In genomic region chr17:59848778-59849177, GRCh38 we compare ENCODE assay signal across 8 cellular contexts. TPM values are rescaled to one million over a fixed set of nuclear protein-coding genes. Genes with fewer than 3 reads are reported as not detected.
A peak's percentile ranks its signal among the peaks of the same experiment; 100 is the strongest.
DNase-seq lines count a peak whose midpoint lies in the region; ATAC-seq, FAIRE-seq and TF ChIP-seq lines count a peak whose summit lies in the region.

No MANE protein-coding gene starts in this region.

- no peaks in the 10 kb centered on the region for H3K9me3 ChIP-seq in stomach

- H3K27me3 Mint-ChIP-seq in T-helper 2 cell treated with Interferon-gamma antibody and Interleukin-4, amounts not matched to agents 5 μg/mL and 100 μg/mL, for 36 hours (ENCODE audit: low read depth) = no peaks in the 10 kb centered on the region

- H3K36me3 Mint-ChIP-seq in T-helper 2 cell treated with Interferon-gamma antibody and Interleukin-4, amounts not matched to agents 5 μg/mL and 100 μg/mL, for 36 hours (ENCODE audit: low read depth) = peaks cover 2% of the 10 kb centered on the region

- TF ChIP-seq CTCF in stomach (IDR thresholded peaks at IDR 0.05) = no peak

- peak overlapping the region; percentile 68 for H3K4me3 Mint-ChIP-seq in T-helper 2 cell treated with Interferon-gamma antibody and Interleukin-4, amounts not matched to agents 5 μg/mL and 100 μg/mL, for 36 hours

- peaks cover 57 to 98% (median 89%) of the 10 kb centered on the region in 4 donors for H3K4me1 ChIP-seq in stomach

- H3K27ac ChIP-seq in stomach = peak overlapping the region; percentile 92 to 100 (median 96)

- intact Hi-C loops in cardiac septum (cut with DNase I) = no loop called here
- intact Hi-C loops in stomach (cut with DNase I; ENCODE audit: low total_unique reads) = no loop called here

- no peak for FAIRE-seq in RCC 7860 (lab: Jason Lieb, UNC)

- no peak for ATAC-seq in HG03135 (IDR thresholded peaks at IDR 0.05; ENCODE audit: unreplicated experiment)

- no peaks in the 10 kb centered on the region for H3K27me3 ChIP-seq in stomach

- H3K36me3 ChIP-seq in stomach = no peaks in the 10 kb centered on the region

- peak; percentile 22 for DNase-seq in Ammon's horn (ENCODE audit: low spot score)
- DNase-seq in H4 (ENCODE audit: low spot score) = peak; percentile 65
- peak; percentile 56 for DNase-seq in T-helper 2 cell treated with Interferon-gamma antibody and Interleukin-4, amounts not matched to agents 5 μg/mL and 100 μg/mL, for 36 hours (ENCODE audit: low spot score)
- peak; percentile 91 for DNase-seq in cardiac septum (ENCODE audit: low spot score)
- peak; percentile 74 for DNase-seq in stomach
- no peak for DNase-seq in RCC 7860 (ENCODE audit: low spot score)
- DNase-seq in GM19240 (ENCODE audit: insufficient read length, low spot score) = no peak

- TF ChIP-seq POLR2A in stomach (IDR thresholded peaks at IDR 0.05) = no peak

- WGBS in stomach, 5 donors = 22 to 54% (median 37%) methylated on average over 6 to 7 of the region's 7 CpGs

- peaks cover 51% of the 10 kb centered on the region for H3K4me1 Mint-ChIP-seq in T-helper 2 cell treated with Interferon-gamma antibody and Interleukin-4, amounts not matched to agents 5 μg/mL and 100 μg/mL, for 36 hours (ENCODE audit: low read depth)

- H3K27ac Mint-ChIP-seq in T-helper 2 cell treated with Interferon-gamma antibody and Interleukin-4, amounts not matched to agents 5 μg/mL and 100 μg/mL, for 36 hours = peak overlapping the region; percentile 82

- H3K4me3 ChIP-seq in stomach = peak overlapping the region in 2 of 4 donors; percentile 6 to 7

- H3K9me3 Mint-ChIP-seq in T-helper 2 cell treated with Interferon-gamma antibody and Interleukin-4, amounts not matched to agents 5 μg/mL and 100 μg/mL, for 36 hours = no peaks in the 10 kb centered on the region

- TF ChIP-seq EP300 in stomach (IDR thresholded peaks at IDR 0.05) = no peak

RNA-seq across cellular contexts. Expression of gene TUBD1, which starts 44.0 kb away (rescaled TPM):
- total RNA-seq in H4 (2014; rRNA removed; shearing (Covaris generic)) = 6.7 and 11.9 TPM in 2 replicates
- total RNA-seq in cardiac septum = 7.5 TPM
- total RNA-seq in stomach = 10 to 100 TPM in 4 of 5 donors, not detected in 1; 10.1 to 28.6 (median 15.1) TPM
- 10 to 100 TPM in 1 of 3 donors, 1 to 10 TPM in 2; 5.9 to 15.3 (median 7.5) TPM for polyA plus RNA-seq in stomach

RNA-seq across cellular contexts. Expression of gene RPS6KB1, which starts 44.1 kb away (rescaled TPM):
- total RNA-seq in H4 (2014; rRNA removed; shearing (Covaris generic)) = 25.1 and 27.1 TPM in 2 replicates
- total RNA-seq in cardiac septum (24.7 TPM), stomach (100 to 1,000 TPM in 1 of 5 donors, 10 to 100 TPM in 4; 26.3 to 129 (median 62.6) TPM)
- 10 to 100 TPM in 1 of 3 donors, 1 to 10 TPM in 2; 9.4 to 14.8 (median 9.7) TPM for polyA plus RNA-seq in stomach

Comparison
In these comparisons a context has a peak if more than half of its experiments do, and no peak if none do; other contexts are left out.
1. DNase-seq: peak in Ammon's horn (single experiment), H4 (single experiment), T-helper 2 cell treated with Interferon-gamma antibody and Interleukin-4, amounts not matched to agents 5 μg/mL and 100 μg/mL, for 36 hours (single experiment), cardiac septum (single experiment) and stomach (single experiment); none in RCC 7860 (single experiment) and GM19240 (single experiment).